In the genomic region with DNA sequence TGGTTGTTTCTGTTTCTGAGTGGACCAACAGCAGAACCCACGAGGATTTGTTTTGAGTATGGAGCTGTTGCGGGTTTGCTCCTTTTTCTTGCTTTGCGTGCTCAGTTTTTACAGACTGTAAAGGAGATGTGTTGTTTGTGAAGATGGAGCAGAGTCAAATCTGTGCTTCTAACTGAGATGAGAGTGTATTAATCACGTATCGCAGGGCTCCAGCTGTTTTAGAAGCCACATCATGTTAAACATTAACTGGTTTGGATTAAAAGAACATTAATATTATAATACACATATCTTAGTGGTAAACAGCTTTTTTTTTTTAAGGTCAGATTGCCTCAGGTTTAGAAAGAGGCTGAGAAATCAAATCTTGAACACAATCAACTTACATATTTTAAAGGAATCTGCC, we compare ENCODE assay signal across 1 cellular context.
TF ChIP-seq lines count a peak whose summit lies in the region.

No MANE protein-coding gene starts in this region.

TF ChIP-seq in SK-N-SH treated with all-trans-retinoic acid at 6 μM for 48 hours, 23 proteins besides CTCF, POLR2A, EP300 and RAD21 (continued from another document):
- TF ChIP-seq, protein P1, sequence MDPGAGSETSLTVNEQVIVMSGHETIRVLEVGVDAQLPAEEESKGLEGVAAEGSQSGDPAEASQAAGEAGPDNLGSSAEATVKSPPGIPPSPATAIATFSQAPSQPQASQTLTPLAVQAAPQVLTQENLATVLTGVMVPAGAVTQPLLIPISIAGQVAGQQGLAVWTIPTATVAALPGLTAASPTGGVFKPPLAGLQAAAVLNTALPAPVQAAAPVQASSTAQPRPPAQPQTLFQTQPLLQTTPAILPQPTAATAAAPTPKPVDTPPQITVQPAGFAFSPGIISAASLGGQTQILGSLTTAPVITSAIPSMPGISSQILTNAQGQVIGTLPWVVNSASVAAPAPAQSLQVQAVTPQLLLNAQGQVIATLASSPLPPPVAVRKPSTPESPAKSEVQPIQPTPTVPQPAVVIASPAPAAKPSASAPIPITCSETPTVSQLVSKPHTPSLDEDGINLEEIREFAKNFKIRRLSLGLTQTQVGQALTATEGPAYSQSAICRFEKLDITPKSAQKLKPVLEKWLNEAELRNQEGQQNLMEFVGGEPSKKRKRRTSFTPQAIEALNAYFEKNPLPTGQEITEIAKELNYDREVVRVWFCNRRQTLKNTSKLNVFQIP (CRISPR knock-in tag; IDR thresholded peaks at IDR 0.05; ENCODE audit: borderline replicate concordance, low read depth) = no peak
- TF ChIP-seq PPARA (CRISPR knock-in tag; IDR thresholded peaks at IDR 0.05; ENCODE audit: borderline replicate concordance) (no peak), ISL1 (CRISPR knock-in tag; IDR thresholded peaks at IDR 0.05) (no peak), ESRRG (CRISPR knock-in tag; IDR thresholded peaks at IDR 0.05) (no peak), BACH2 (CRISPR knock-in tag; IDR thresholded peaks at IDR 0.05; ENCODE audit: borderline replicate concordance) (no peak), TCF4 (CRISPR knock-in tag; IDR thresholded peaks at IDR 0.05; ENCODE audit: borderline replicate concordance) (no peak), GLIS3 (CRISPR knock-in tag; IDR thresholded peaks at IDR 0.05) (no peak)
- TF ChIP-seq, protein P2, sequence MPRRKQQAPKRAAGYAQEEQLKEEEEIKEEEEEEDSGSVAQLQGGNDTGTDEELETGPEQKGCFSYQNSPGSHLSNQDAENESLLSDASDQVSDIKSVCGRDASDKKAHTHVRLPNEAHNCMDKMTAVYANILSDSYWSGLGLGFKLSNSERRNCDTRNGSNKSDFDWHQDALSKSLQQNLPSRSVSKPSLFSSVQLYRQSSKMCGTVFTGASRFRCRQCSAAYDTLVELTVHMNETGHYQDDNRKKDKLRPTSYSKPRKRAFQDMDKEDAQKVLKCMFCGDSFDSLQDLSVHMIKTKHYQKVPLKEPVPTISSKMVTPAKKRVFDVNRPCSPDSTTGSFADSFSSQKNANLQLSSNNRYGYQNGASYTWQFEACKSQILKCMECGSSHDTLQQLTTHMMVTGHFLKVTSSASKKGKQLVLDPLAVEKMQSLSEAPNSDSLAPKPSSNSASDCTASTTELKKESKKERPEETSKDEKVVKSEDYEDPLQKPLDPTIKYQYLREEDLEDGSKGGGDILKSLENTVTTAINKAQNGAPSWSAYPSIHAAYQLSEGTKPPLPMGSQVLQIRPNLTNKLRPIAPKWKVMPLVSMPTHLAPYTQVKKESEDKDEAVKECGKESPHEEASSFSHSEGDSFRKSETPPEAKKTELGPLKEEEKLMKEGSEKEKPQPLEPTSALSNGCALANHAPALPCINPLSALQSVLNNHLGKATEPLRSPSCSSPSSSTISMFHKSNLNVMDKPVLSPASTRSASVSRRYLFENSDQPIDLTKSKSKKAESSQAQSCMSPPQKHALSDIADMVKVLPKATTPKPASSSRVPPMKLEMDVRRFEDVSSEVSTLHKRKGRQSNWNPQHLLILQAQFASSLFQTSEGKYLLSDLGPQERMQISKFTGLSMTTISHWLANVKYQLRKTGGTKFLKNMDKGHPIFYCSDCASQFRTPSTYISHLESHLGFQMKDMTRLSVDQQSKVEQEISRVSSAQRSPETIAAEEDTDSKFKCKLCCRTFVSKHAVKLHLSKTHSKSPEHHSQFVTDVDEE (CRISPR knock-in tag; IDR thresholded peaks at IDR 0.05) = no peak
- TF ChIP-seq, protein P3, sequence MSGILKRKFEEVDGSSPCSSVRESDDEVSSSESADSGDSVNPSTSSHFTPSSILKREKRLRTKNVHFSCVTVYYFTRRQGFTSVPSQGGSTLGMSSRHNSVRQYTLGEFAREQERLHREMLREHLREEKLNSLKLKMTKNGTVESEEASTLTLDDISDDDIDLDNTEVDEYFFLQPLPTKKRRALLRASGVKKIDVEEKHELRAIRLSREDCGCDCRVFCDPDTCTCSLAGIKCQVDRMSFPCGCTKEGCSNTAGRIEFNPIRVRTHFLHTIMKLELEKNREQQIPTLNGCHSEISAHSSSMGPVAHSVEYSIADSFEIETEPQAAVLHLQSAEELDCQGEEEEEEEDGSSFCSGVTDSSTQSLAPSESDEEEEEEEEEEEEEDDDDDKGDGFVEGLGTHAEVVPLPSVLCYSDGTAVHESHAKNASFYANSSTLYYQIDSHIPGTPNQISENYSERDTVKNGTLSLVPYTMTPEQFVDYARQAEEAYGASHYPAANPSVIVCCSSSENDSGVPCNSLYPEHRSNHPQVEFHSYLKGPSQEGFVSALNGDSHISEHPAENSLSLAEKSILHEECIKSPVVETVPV (CRISPR knock-in tag; IDR thresholded peaks at IDR 0.05) = no peak
